Comparison of ENCODE assay signal across 22 cellular contexts in the genomic region with DNA sequence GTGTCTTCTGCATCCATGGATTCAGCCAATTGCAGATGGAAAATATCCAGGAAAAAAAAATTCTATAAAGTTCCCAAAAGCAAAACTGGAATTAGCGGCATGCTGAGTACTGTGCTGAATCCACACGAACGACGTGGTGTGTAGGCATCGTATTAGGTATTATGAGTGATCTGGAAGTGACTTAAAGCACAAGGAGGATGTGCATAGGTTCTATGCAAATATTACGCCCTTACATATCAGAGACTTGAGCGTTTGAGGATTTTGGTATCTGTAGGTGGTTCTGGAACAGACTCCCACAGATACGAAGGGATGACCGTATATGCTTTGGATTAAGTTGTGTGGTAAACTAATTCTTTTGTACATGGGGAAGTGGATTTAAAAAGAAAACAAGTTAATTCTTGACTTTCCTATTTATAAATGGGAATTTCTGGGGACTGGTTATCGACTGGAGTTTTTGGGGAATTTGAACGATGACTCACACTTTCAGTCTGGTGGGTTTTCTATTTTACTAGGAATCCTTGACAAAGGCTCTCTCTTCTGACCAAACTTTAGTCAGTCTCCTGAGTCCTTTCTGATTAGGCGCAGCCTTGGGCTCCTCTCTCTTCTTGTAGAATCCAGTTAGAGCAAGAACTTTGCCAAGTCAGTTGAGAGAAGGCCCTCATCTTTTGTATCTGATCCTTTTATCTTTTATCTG.
"Had no signal": no experiment of that assay in that cellular context is flagged by ENCODE, and none has a peak within 500 bp of the region (broad histone marks: within the 10 kb centered on the region; RNA-seq: fewer than 3 reads in every experiment).

No MANE protein-coding gene starts in this region.

- H3K27ac Mint-ChIP-seq: activated CD4-positive, alpha-beta T cell treated with anti-CD3 and anti-CD28 coated beads, Interleukin-2, amount 10 ng/mL, durations not matched to agents 24 days and 14 days; activated naive CD8-positive, alpha-beta T cell treated with anti-CD3 and anti-CD28 coated beads, Interleukin-2, amount 10 ng/mL, durations not matched to agents 7 days and 5 days; brain; endodermal cell; memory B cell had no signal

- H3K4me3 Mint-ChIP-seq: activated CD4-positive, alpha-beta T cell treated with anti-CD3 and anti-CD28 coated beads, Interleukin-2, amount 10 ng/mL, durations not matched to agents 24 days and 14 days; activated naive CD8-positive, alpha-beta T cell treated with anti-CD3 and anti-CD28 coated beads, Interleukin-2, amount 10 ng/mL, durations not matched to agents 7 days and 5 days; brain; endodermal cell; memory B cell; naive B cell had no signal

- ATAC-seq: mucosa of descending colon, pancreas, right lobe of liver had no signal

- H3K4me1 Mint-ChIP-seq: endodermal cell had no signal

- H3K27me3 Mint-ChIP-seq: activated CD4-positive, alpha-beta T cell treated with anti-CD3 and anti-CD28 coated beads, Interleukin-2, amount 10 ng/mL, durations not matched to agents 24 days and 14 days; activated naive CD8-positive, alpha-beta T cell treated with anti-CD3 and anti-CD28 coated beads, Interleukin-2, amount 10 ng/mL, durations not matched to agents 7 days and 5 days; memory B cell had no signal

- DNase-seq: activated CD4-positive, alpha-beta T cell treated with anti-CD3 and anti-CD28 coated beads, Interleukin-2, amount 10 ng/mL, durations not matched to agents 24 days and 14 days; activated CD4-positive, CD25-positive, alpha-beta regulatory T cell; activated CD8-positive, alpha-beta memory T cell treated with anti-CD3 and anti-CD28 coated beads, Interleukin-2, amount 50 U/mL, for 4 hours; activated gamma-delta T cell; activated naive CD8-positive, alpha-beta T cell treated with anti-CD3 and anti-CD28 coated beads, Interleukin-2, amount 10 ng/mL, durations not matched to agents 7 days and 5 days; activated T-cell treated with anti-CD3 and anti-CD28 coated beads, Interleukin-2, amount 50 U/mL, for 48 hours; central memory CD4-positive, alpha-beta T cell; endodermal cell; head of caudate nucleus; left ventricle myocardium inferior; mucosa of descending colon; naive B cell; pancreas; SK-N-SH; stimulated activated CD4-positive, alpha-beta T cell treated with anti-CD3 and anti-CD28 coated beads, Interleukin-4, amount 100 ng/mL, for 24 hours; stimulated activated naive CD4-positive, alpha-beta T cell; T-helper 1 cell; T-helper 9 cell; trophoblast cell had no signal

- H3K36me3 Mint-ChIP-seq: brain had no signal
